ENCODE assay signal across 34 cellular contexts in genomic region chr12:71060426-71060825, GRCh38.
"Had no signal": no experiment of that assay in that cellular context is flagged by ENCODE, and none has a peak within 500 bp of the region (broad histone marks: within the 10 kb centered on the region; RNA-seq: fewer than 3 reads in every experiment).

No MANE protein-coding gene starts in this region.

- DNase-seq: activated CD4-positive, alpha-beta memory T cell treated with anti-CD3 and anti-CD28 coated beads for 36 hours; activated CD4-positive, alpha-beta T cell treated with anti-CD3 and anti-CD28 coated beads for 4 hours; activated CD4-positive, alpha-beta T cell treated with anti-CD3 and anti-CD28 coated beads, Interleukin-2, amount 50 U/mL, for 1 hour; activated CD8-positive, alpha-beta memory T cell treated with anti-CD3 and anti-CD28 coated beads, Interleukin-2, amount 50 U/mL, for 4 hours; activated effector memory CD4-positive, alpha-beta T cell treated with anti-CD3 and anti-CD28 coated beads, Interleukin-2, amount 50 U/mL, for 16 hours; activated naive CD4-positive, alpha-beta T cell; activated naive CD4-positive, alpha-beta T cell treated with anti-CD3 and anti-CD28 coated beads, Interleukin-2, amount 50 U/mL, for 16 hours; activated naive CD8-positive, alpha-beta T cell treated with anti-CD3 and anti-CD28 coated beads, Interleukin-2, amount 10 ng/mL, durations not matched to agents 7 days and 5 days; activated T-cell treated with anti-CD3 and anti-CD28 coated beads, Interleukin-2, amount 50 U/mL, for 48 hours; amygdala; NCI-H1092 treated with DMSO at 0.1 percent for 48 hours; NCI-H1417; NCI-H146; NCI-H187; NCI-H2029 treated with DMSO at 0.1 percent for 48 hours; NCI-H2107; NCI-H2171; NCI-H510A; NCI-H69; NK-92 treated with Interleukin-12 subunit alpha and Interleukin-12 subunit beta, amount 100 ng/mL, for 24 hours; PC-3; Peyer's patch; RPMI8226; SHP77 treated with DMSO at 0.1 percent for 48 hours; SK-N-SH had no signal

- H3K4me1 ChIP-seq: ascending aorta, SJSA1 had no signal

- H3K27ac Mint-ChIP-seq: activated CD4-positive, alpha-beta memory T cell treated with anti-CD3 and anti-CD28 coated beads for 36 hours; activated naive CD8-positive, alpha-beta T cell treated with anti-CD3 and anti-CD28 coated beads, Interleukin-2, amount 10 ng/mL, durations not matched to agents 7 days and 5 days; T-helper 1 cell treated with Interleukin-12 subunit alpha and Interleukin-12 subunit beta and Interleukin-4 antibody, amounts not matched to agents 30 μg/mL and 1 μg/mL, for 36 hours; T-helper 2 cell treated with Interferon-gamma antibody and Interleukin-4, amounts not matched to agents 5 μg/mL and 100 μg/mL, for 36 hours; WTC11 had no signal

- H3K4me3 ChIP-seq: ascending aorta, cardiac muscle cell, Peyer's patch, SJSA1 had no signal

- H3K9ac ChIP-seq: KMS-11, SK-N-SH had no signal

- H3K4me1 Mint-ChIP-seq: activated naive CD8-positive, alpha-beta T cell treated with anti-CD3 and anti-CD28 coated beads, Interleukin-2, amount 10 ng/mL, durations not matched to agents 7 days and 5 days; central memory CD8-positive, alpha-beta T cell; WTC11 had no signal

- H3K4me2 ChIP-seq: KMS-11, SK-N-SH had no signal

- H3K27me3 Mint-ChIP-seq: activated CD4-positive, alpha-beta memory T cell treated with anti-CD3 and anti-CD28 coated beads for 36 hours; activated naive CD8-positive, alpha-beta T cell treated with anti-CD3 and anti-CD28 coated beads, Interleukin-2, amount 10 ng/mL, durations not matched to agents 7 days and 5 days; central memory CD8-positive, alpha-beta T cell had no signal

- H3K27ac ChIP-seq: ascending aorta, cardiac muscle cell, KMS-11, Peyer's patch, SJSA1 had no signal

- H3K4me3 Mint-ChIP-seq: activated CD4-positive, alpha-beta memory T cell treated with anti-CD3 and anti-CD28 coated beads for 36 hours; activated naive CD8-positive, alpha-beta T cell treated with anti-CD3 and anti-CD28 coated beads, Interleukin-2, amount 10 ng/mL, durations not matched to agents 7 days and 5 days; central memory CD8-positive, alpha-beta T cell; T-helper 1 cell treated with Interleukin-12 subunit alpha and Interleukin-12 subunit beta and Interleukin-4 antibody, amounts not matched to agents 30 μg/mL and 1 μg/mL, for 36 hours; T-helper 2 cell treated with Interferon-gamma antibody and Interleukin-4, amounts not matched to agents 5 μg/mL and 100 μg/mL, for 36 hours; WTC11 had no signal

- H3K9me3 ChIP-seq: ascending aorta, Peyer's patch, SJSA1, SK-N-SH had no signal

- H3K27me3 ChIP-seq: ascending aorta, cardiac muscle cell, Peyer's patch, SJSA1 had no signal

- H3K9me3 Mint-ChIP-seq: activated CD4-positive, alpha-beta memory T cell treated with anti-CD3 and anti-CD28 coated beads for 36 hours; activated naive CD8-positive, alpha-beta T cell treated with anti-CD3 and anti-CD28 coated beads, Interleukin-2, amount 10 ng/mL, durations not matched to agents 7 days and 5 days; T-helper 1 cell treated with Interleukin-12 subunit alpha and Interleukin-12 subunit beta and Interleukin-4 antibody, amounts not matched to agents 30 μg/mL and 1 μg/mL, for 36 hours; T-helper 2 cell treated with Interferon-gamma antibody and Interleukin-4, amounts not matched to agents 5 μg/mL and 100 μg/mL, for 36 hours had no signal

- H3K36me3 ChIP-seq: ascending aorta, cardiac muscle cell, Peyer's patch, SJSA1 had no signal

- H3K36me3 Mint-ChIP-seq: activated CD4-positive, alpha-beta memory T cell treated with anti-CD3 and anti-CD28 coated beads for 36 hours; activated naive CD8-positive, alpha-beta T cell treated with anti-CD3 and anti-CD28 coated beads, Interleukin-2, amount 10 ng/mL, durations not matched to agents 7 days and 5 days; WTC11 had no signal

- ATAC-seq: activated CD4-positive, CD25-positive, alpha-beta regulatory T cell treated with anti-CD3 and anti-CD28 coated beads, Interleukin-2, amount 50 U/mL, for 24 hours; PC-3; WTC11 had no signal
